8 cellular contexts compared by ENCODE assay signal in the genomic region with DNA sequence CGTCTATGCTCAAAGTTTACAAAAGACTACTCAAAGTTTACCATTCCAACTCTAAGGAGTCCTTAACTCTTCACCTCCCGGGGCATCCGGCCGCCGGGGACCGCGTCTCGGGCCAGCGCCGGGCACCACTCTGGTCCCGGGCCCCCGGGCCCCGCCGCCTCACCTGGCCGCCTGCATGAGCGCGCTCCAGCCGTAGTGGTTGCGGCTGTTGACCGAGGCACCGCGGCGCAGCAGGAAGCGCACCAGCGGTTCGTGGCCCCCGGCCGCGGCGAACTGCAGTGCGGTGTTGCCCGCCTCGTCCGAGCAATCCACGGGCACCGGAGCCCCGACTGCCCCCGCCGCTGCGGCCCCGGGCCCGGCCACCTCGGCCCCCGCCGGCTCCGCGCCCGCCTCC. TPM values are rescaled to one million over a fixed set of nuclear protein-coding genes. Genes with fewer than 3 reads are reported as not detected.
DNase-seq lines count a peak whose midpoint lies in the region; ATAC-seq and TF ChIP-seq lines count a peak whose summit lies in the region.

No MANE protein-coding gene starts in this region.

- peak overlapping the region; percentile 54 for H3K4me3 ChIP-seq in naive thymus-derived CD4-positive, alpha-beta T cell (ENCODE audit: low read length)

- H3K27ac Mint-ChIP-seq in T-helper 2 cell treated with Interferon-gamma antibody and Interleukin-4, amounts not matched to agents 5 μg/mL and 100 μg/mL, for 36 hours = no peak overlapping the region
- no peak overlapping the region for H3K27ac Mint-ChIP-seq in endothelial cell (ENCODE audit: unreplicated experiment)
- H3K27ac Mint-ChIP-seq in naive thymus-derived CD4-positive, alpha-beta T cell = peak overlapping the region in 8 of 9 donors; percentile 3 to 83 (median 66)

- CTCF ChIA-PET in naive thymus-derived CD4-positive, alpha-beta T cell (lab: Charles Lee) = no interaction called here

- H3K4me1 ChIP-seq in naive thymus-derived CD4-positive, alpha-beta T cell (ENCODE audit: control insufficient read depth in 2 of 2, insufficient read depth in 2 of 2, low read length in 2 of 2) = peaks cover 6 to 16% of the 10 kb centered on the region in 2 donors

- H3K9me3 ChIP-seq in naive thymus-derived CD4-positive, alpha-beta T cell (ENCODE audit: control insufficient read depth in 2 of 3, low read length in 3 of 3) = no peaks in the 10 kb centered on the region

- peaks cover 2% of the 10 kb centered on the region for H3K36me3 Mint-ChIP-seq in T-helper 2 cell treated with Interferon-gamma antibody and Interleukin-4, amounts not matched to agents 5 μg/mL and 100 μg/mL, for 36 hours (ENCODE audit: low read depth)
- H3K36me3 Mint-ChIP-seq in endothelial cell (ENCODE audit: low read depth, unreplicated experiment) = peaks cover 8% of the 10 kb centered on the region
- H3K36me3 Mint-ChIP-seq in naive thymus-derived CD4-positive, alpha-beta T cell = peaks cover 0 to 9% (median 0%) of the 10 kb centered on the region in 5 donors

- H3K27me3 Mint-ChIP-seq in T-helper 2 cell treated with Interferon-gamma antibody and Interleukin-4, amounts not matched to agents 5 μg/mL and 100 μg/mL, for 36 hours (ENCODE audit: low read depth) = peaks cover 24% of the 10 kb centered on the region
- peaks cover 6% of the 10 kb centered on the region for H3K27me3 Mint-ChIP-seq in endothelial cell (ENCODE audit: unreplicated experiment)
- peaks cover 0 to 23% (median 0%) of the 10 kb centered on the region in 5 donors for H3K27me3 Mint-ChIP-seq in naive thymus-derived CD4-positive, alpha-beta T cell

- no peak for TF ChIP-seq CTCF in endothelial cell (IDR thresholded peaks at IDR 0.05; ENCODE audit: unreplicated experiment)

- peaks cover 15% of the 10 kb centered on the region for H3K9me3 Mint-ChIP-seq in T-helper 2 cell treated with Interferon-gamma antibody and Interleukin-4, amounts not matched to agents 5 μg/mL and 100 μg/mL, for 36 hours
- H3K9me3 Mint-ChIP-seq in endothelial cell (ENCODE audit: unreplicated experiment) = no peaks in the 10 kb centered on the region
- H3K9me3 Mint-ChIP-seq in naive thymus-derived CD4-positive, alpha-beta T cell = peaks cover 0 to 14% (median 5%) of the 10 kb centered on the region in 11 donors

- no peaks in the 10 kb centered on the region for H3K27me3 ChIP-seq in naive thymus-derived CD4-positive, alpha-beta T cell (ENCODE audit: control insufficient read depth in 2 of 2, insufficient read depth in 2 of 2, low read length in 2 of 2)

- POLR2A ChIA-PET in naive thymus-derived CD4-positive, alpha-beta T cell (lab: Charles Lee) = interaction anchor here (2.4 kb wide), 1 partner anchor 10 kb away, joined by 8 read pairs; a partner anchor contains a TSS

- ATAC-seq in HG02970 (IDR thresholded peaks at IDR 0.05; ENCODE audit: low FRiP score, unreplicated experiment) = peak; percentile 21
- peak; percentile 11 for ATAC-seq in naive thymus-derived CD4-positive, alpha-beta T cell

- peak overlapping the region; percentile 39 for H3K27ac ChIP-seq in naive thymus-derived CD4-positive, alpha-beta T cell (ENCODE audit: low read depth, low read length)

- peak; percentile 66 for DNase-seq in activated effector memory CD4-positive, alpha-beta T cell treated with anti-CD3 and anti-CD28 coated beads, Interleukin-2, amount 50 U/mL, for 16 hours
- DNase-seq in activated effector memory CD4-positive, alpha-beta T cell treated with Interleukin-2 at 50 U/mL for 16 hours = no peak
- no peak for DNase-seq in T-helper 2 cell treated with Interferon-gamma antibody and Interleukin-4, amounts not matched to agents 5 μg/mL and 100 μg/mL, for 36 hours (ENCODE audit: low spot score)
- peak; percentile 24 for DNase-seq in endothelial cell (ENCODE audit: low spot score)
- peak in 6 of 9 donors; percentile 19 to 27 (median 22) for DNase-seq in naive thymus-derived CD4-positive, alpha-beta T cell
- no peak for DNase-seq in GOT3 (lab: John Stamatoyannopoulos, UW)
- DNase-seq in hippocampal formation (lab: John Stamatoyannopoulos, UW) = no peak

- peak overlapping the region; percentile 53 for H3K4me3 Mint-ChIP-seq in T-helper 2 cell treated with Interferon-gamma antibody and Interleukin-4, amounts not matched to agents 5 μg/mL and 100 μg/mL, for 36 hours
- peak overlapping the region; percentile 23 for H3K4me3 Mint-ChIP-seq in endothelial cell (ENCODE audit: unreplicated experiment)
- H3K4me3 Mint-ChIP-seq in naive thymus-derived CD4-positive, alpha-beta T cell = peak overlapping the region; percentile 7 to 94 (median 74)

- H3K36me3 ChIP-seq in naive thymus-derived CD4-positive, alpha-beta T cell (ENCODE audit: control insufficient read depth in 2 of 3, insufficient read depth in 3 of 3, low read length in 3 of 3) = no peaks in the 10 kb centered on the region

- intact Hi-C loops in naive thymus-derived CD4-positive, alpha-beta T cell (cut with micrococcal nuclease) = loop anchor here (1.0 to 10.0 kb wide), 10 partner anchors 10 to 1164 kb away; a partner anchor contains a TSS

- peaks cover 18% of the 10 kb centered on the region for H3K4me1 Mint-ChIP-seq in T-helper 2 cell treated with Interferon-gamma antibody and Interleukin-4, amounts not matched to agents 5 μg/mL and 100 μg/mL, for 36 hours (ENCODE audit: low read depth)
- H3K4me1 Mint-ChIP-seq in endothelial cell (ENCODE audit: unreplicated experiment) = peaks cover 19% of the 10 kb centered on the region
- peaks cover 21 to 39% (median 32%) of the 10 kb centered on the region in 7 donors for H3K4me1 Mint-ChIP-seq in naive thymus-derived CD4-positive, alpha-beta T cell

RNA-seq across cellular contexts. Expression of a gene that starts 0.4 kb away (rescaled TPM):
- total RNA-seq in endothelial cell (ENCODE audit: unreplicated experiment) = 17.2 TPM
- total RNA-seq in naive thymus-derived CD4-positive, alpha-beta T cell = 10 to 100 TPM in 4 of 5 experiments, 1 to 10 TPM in 1; 8.1 to 18.4 (median 13.5) TPM
- 1 to 10 TPM; 5.0 to 7.5 TPM for polyA plus RNA-seq in naive thymus-derived CD4-positive, alpha-beta T cell

RNA-seq across cellular contexts. Expression of a gene that starts 11.5 kb away (rescaled TPM):
- 1.7 TPM for total RNA-seq in endothelial cell (ENCODE audit: unreplicated experiment)
- 10 to 100 TPM in 4 of 5 experiments, 1 to 10 TPM in 1; 6.2 to 14.3 (median 11.4) TPM for total RNA-seq in naive thymus-derived CD4-positive, alpha-beta T cell
- 1 to 10 TPM; 3.1 to 4.3 TPM for polyA plus RNA-seq in naive thymus-derived CD4-positive, alpha-beta T cell

Comparison
In these comparisons a context has a peak if more than half of its experiments do, and no peak if none do; other contexts are left out.
1. DNase-seq: peak in activated effector memory CD4-positive, alpha-beta T cell treated with anti-CD3 and anti-CD28 coated beads, Interleukin-2, amount 50 U/mL, for 16 hours (single experiment), endothelial cell (single experiment) and naive thymus-derived CD4-positive, alpha-beta T cell (6 of 9); none in activated effector memory CD4-positive, alpha-beta T cell treated with Interleukin-2 at 50 U/mL for 16 hours (single experiment), T-helper 2 cell treated with Interferon-gamma antibody and Interleukin-4, amounts not matched to agents 5 μg/mL and 100 μg/mL, for 36 hours (single experiment), GOT3 (single experiment) and hippocampal formation (0 of 2).
2. H3K27ac Mint-ChIP-seq: peak in naive thymus-derived CD4-positive, alpha-beta T cell (8 of 9); none in T-helper 2 cell treated with Interferon-gamma antibody and Interleukin-4, amounts not matched to agents 5 μg/mL and 100 μg/mL, for 36 hours (single experiment) and endothelial cell (single experiment).
3. H3K4me3 Mint-ChIP-seq: peak in every context shown above with its lines; median percentile 74 in naive thymus-derived CD4-positive, alpha-beta T cell; 53 in T-helper 2 cell treated with Interferon-gamma antibody and Interleukin-4, amounts not matched to agents 5 μg/mL and 100 μg/mL, for 36 hours; 23 in endothelial cell.